ENCODE assay signal across 8 cellular contexts in the genomic region with DNA sequence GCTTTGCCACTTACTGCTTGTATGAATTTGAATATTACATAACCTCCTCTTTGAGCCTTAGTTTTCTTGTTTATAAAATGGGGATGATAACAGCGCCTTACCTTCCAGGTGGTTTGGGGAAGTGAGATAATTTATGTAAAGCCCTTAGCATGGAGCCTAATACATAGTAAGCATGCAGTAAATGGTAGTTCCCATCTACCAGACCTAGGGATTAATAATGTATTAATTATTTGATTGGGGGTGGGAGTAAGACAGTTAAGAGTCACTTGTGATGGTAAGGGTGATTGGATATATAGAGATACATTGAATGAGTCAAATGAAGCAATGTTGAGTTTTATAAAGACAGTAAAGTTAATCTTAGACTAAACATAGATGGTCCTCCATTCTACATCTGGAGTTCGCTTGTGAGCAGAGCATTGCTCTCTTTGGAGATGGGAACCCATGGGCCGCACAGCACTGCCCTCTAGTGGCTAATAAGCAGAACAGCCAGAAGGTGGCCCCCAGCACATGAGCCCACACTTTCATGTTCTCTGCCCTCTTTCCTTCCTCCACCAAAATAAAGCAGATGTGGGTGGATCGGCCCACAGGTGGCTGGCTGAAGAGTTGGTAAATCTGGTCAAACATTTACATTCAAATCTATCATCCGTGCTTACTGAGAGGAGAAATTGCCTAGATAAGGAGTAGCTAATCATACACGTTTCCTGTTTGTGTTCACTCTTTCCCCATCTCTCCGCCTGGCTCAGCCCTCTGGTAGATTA. TPM values are rescaled to one million over a fixed set of nuclear protein-coding genes. Genes with fewer than 3 reads are reported as not detected.
DNase-seq lines count a peak whose midpoint lies in the region; ATAC-seq and TF ChIP-seq lines count a peak whose summit lies in the region.

No MANE protein-coding gene starts in this region.

- H3K4me3 ChIP-seq in SJCRH30 = no peak overlapping the region

- in situ Hi-C loops in Caki2 (cut with HindIII; ENCODE audit: low pct_unique_long_range_greater_than_20kb, low sequenced_read_pairs) = no loop called here

- ATAC-seq in GM21528 (IDR thresholded peaks at IDR 0.05; ENCODE audit: low FRiP score, unreplicated experiment) (peak; percentile 73), HG03045 (IDR thresholded peaks at IDR 0.05; ENCODE audit: unreplicated experiment) (no peak)

- peaks cover 41% of the 10 kb centered on the region for H3K36me3 ChIP-seq in SJCRH30

- peak; percentile 99 for TF ChIP-seq CTCF in LNCAP (IDR thresholded peaks at IDR 0.05)

- intact Hi-C loops in posterior vena cava (cut with DNase I) = loop anchor here in 1 of 2 donors (10.0 kb wide), 1 partner anchor 65 kb away; no protein-coding TSS in a partner anchor

- H3K27ac ChIP-seq in SJCRH30 = no peak overlapping the region

- no peaks in the 10 kb centered on the region for H3K9me3 ChIP-seq in SJCRH30 (replicated peaks)

- no peaks in the 10 kb centered on the region for H3K27me3 ChIP-seq in SJCRH30

- H3K4me1 ChIP-seq in SJCRH30 = no peaks in the 10 kb centered on the region

- peak; percentile 87 for DNase-seq in Caki2 (ENCODE audit: low read depth)
- peak; percentile 49 to 91 for DNase-seq in SJCRH30
- DNase-seq in activated effector memory CD4-positive, alpha-beta T cell treated with anti-CD3 and anti-CD28 coated beads, Interleukin-2, amount 50 U/mL, for 16 hours = peak; percentile 87
- peak; percentile 72 for DNase-seq in glomerular visceral epithelial cell (ENCODE audit: extremely low spot score)
- peak; percentile 88 for DNase-seq in posterior vena cava (ENCODE audit: low spot score)

RNA-seq across cellular contexts. Expression of a gene that starts 26.5 kb away (rescaled TPM):
- not detected in 2 replicates for total RNA-seq in Caki2 (2014; rRNA removed; shearing (Covaris generic); ENCODE audit: low replicate concordance)
- 3.3 and 4.5 TPM in 2 replicates for total RNA-seq in SJCRH30 (2014; rRNA removed; shearing (Covaris generic))
- 10 to 100 TPM; 38.0 to 50.6 TPM for total RNA-seq in posterior vena cava

RNA-seq across cellular contexts. Expression of a gene that starts 28.7 kb away (rescaled TPM):
- total RNA-seq in Caki2 (2014; rRNA removed; shearing (Covaris generic); ENCODE audit: low replicate concordance) = 10.5 and 14.2 TPM in 2 replicates
- 19.8 and 22.4 TPM in 2 replicates for total RNA-seq in SJCRH30 (2014; rRNA removed; shearing (Covaris generic))
- total RNA-seq in posterior vena cava = 10 to 100 TPM; 20.0 to 22.4 TPM
